Comparison of ENCODE assay signal across 8 cellular contexts in the genomic region with DNA sequence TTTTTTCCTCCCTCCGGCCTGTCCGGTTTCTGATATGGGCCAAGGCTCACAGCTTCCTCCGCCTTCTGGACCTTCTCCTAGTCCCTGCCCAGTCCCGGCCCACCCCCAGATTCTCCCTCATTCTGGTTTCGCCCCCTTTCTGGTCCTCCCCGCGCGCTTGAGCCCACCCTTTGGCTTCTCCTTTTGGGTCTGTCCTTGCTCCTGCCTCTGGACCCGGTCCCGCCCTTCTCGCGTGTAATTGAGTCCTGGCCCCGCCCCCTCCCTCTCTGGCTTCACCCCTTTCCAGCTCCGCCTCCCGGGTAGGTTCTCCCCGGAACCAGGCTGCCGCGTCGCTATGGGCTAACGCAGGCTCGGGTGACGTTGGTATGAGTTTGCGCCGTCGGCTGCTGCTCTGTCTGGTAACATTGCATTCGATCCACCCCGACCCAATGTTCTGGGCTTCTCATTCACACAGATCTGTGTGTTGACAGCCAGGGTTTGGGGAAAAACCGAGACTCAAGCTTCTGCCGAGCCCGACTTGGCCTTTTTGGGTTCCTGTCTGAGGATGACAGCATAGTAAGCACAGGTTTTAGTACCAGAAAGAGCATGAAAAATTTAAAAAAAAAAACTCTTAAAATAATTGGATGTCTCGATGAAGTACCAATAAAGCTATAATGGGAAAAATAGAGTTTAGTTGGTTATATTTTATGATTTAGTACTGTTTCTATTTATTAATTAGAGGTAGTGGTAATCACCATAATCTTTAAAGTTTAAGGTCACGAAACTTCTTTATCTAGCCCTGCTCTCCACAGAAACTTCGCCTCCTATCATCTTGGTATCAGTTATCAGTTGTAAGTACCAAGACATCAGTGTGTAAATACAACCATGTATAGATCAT. TPM values are rescaled to one million over a fixed set of nuclear protein-coding genes. Genes with fewer than 3 reads are reported as not detected.
DNase-seq lines count a peak whose midpoint lies in the region; ATAC-seq and TF ChIP-seq lines count a peak whose summit lies in the region.

No MANE protein-coding gene starts in this region.

- H3K4me1 Mint-ChIP-seq in T-helper 17 cell, result peaks cover 55% of the 10 kb centered on the region

- H3K36me3 ChIP-seq in rectal smooth muscle tissue (ENCODE audit: control insufficient read depth, insufficient read depth, low read length) (no peaks in the 10 kb centered on the region), aorta (ENCODE audit: control insufficient read depth in 1 of 2, insufficient read depth in 2 of 2, low read length in 1 of 2) (no peaks in the 10 kb centered on the region)

- 1% methylated on average over 33 of the region's 33 CpGs for WGBS in right cardiac atrium
- 1% methylated on average over 33 of the region's 33 CpGs for WGBS in aorta, 2 donors

- H3K27me3 ChIP-seq in right cardiac atrium (ENCODE audit: control insufficient read depth, insufficient read depth), result no peaks in the 10 kb centered on the region
- H3K27me3 ChIP-seq in rectal smooth muscle tissue (ENCODE audit: control insufficient read depth, insufficient read depth, low read length), result no peaks in the 10 kb centered on the region
- H3K27me3 ChIP-seq in aorta (ENCODE audit: control insufficient read depth in 1 of 2, insufficient read depth in 2 of 2, low read length in 1 of 2), result no peaks in the 10 kb centered on the region

- peak overlapping the region; percentile 97 for H3K27ac Mint-ChIP-seq in T-helper 17 cell

- H3K9me3 ChIP-seq in T-helper 17 cell (ENCODE audit: control insufficient read depth, low read length, poor library complexity, severe bottlenecking) (no peaks in the 10 kb centered on the region), right cardiac atrium (ENCODE audit: control insufficient read depth, low read length) (no peaks in the 10 kb centered on the region), aorta (ENCODE audit: control insufficient read depth, low read length) (no peaks in the 10 kb centered on the region)

- H3K4me1 ChIP-seq in right cardiac atrium (ENCODE audit: control insufficient read depth, insufficient read depth, low read length) (peaks cover 6% of the 10 kb centered on the region), rectal smooth muscle tissue (ENCODE audit: control insufficient read depth, insufficient read depth, low read length) (peaks cover 19% of the 10 kb centered on the region), aorta (ENCODE audit: control insufficient read depth in 1 of 2, insufficient read depth in 2 of 2, low read length in 2 of 2) (no peaks in the 10 kb centered on the region)

- no peaks in the 10 kb centered on the region for H3K27me3 Mint-ChIP-seq in T-helper 17 cell

- peak overlapping the region; percentile 80 for H3K9ac ChIP-seq in rectal smooth muscle tissue (ENCODE audit: low read length)

- H3K27ac ChIP-seq in angular gyrus (ENCODE audit: low read depth, low read length) (peak overlapping the region; percentile 98), right cardiac atrium (ENCODE audit: low read length) (peak overlapping the region; percentile 99), rectal smooth muscle tissue (ENCODE audit: low read depth, low read length) (peak overlapping the region; percentile 96), aorta (ENCODE audit: low read depth in 1 of 2, low read length in 2 of 2) (peak overlapping the region; percentile 64 to 93)

- H3K4me3 Mint-ChIP-seq in T-helper 17 cell, result peak overlapping the region; percentile 91

- H3K4me3 ChIP-seq in GM12875 (ENCODE audit: low read depth, low read length) (peak overlapping the region; percentile 51), right cardiac atrium (ENCODE audit: low read length) (peak overlapping the region; percentile 23), rectal smooth muscle tissue (ENCODE audit: low read length) (peak overlapping the region; percentile 82), aorta (ENCODE audit: low read length in 2 of 2) (peak overlapping the region in 1 of 2 donors; percentile 12)

- intact Hi-C loops in right cardiac atrium (cut with DNase I), result no loop called here
- intact Hi-C loops in aorta (cut with DNase I), result loop anchor here in 1 of 2 donors (5.0 kb wide), 1 partner anchor 496 kb away; no protein-coding TSS in a partner anchor

- peaks cover 4% of the 10 kb centered on the region for H3K36me3 Mint-ChIP-seq in T-helper 17 cell (ENCODE audit: low read depth)

- DNase-seq in NCI-H1694 treated with DMSO at 0.1 percent for 48 hours (lab: John Stamatoyannopoulos, UW) (peak; percentile 79), T-helper 17 cell (peak; percentile 95 to 98 (median 98)), right cardiac atrium (peak; percentile 100), aorta (peak; percentile 100)

- ATAC-seq in HG02884 (IDR thresholded peaks at IDR 0.05; ENCODE audit: unreplicated experiment) (peak; percentile 30), T-helper 17 cell (peak; percentile 52), right cardiac atrium (peak; percentile 73 to 74), aorta (ENCODE audit: low FRiP score) (peak; percentile 82)

- TF ChIP-seq CTCF in GM12875 (IDR thresholded peaks at IDR 0.05; ENCODE audit: borderline replicate concordance, insufficient read depth, low read depth, low read length), result no peak

RNA-seq across cellular contexts. Expression of gene EEF2K, which starts 14.8 kb away (rescaled TPM):
- total RNA-seq in T-helper 17 cell, result 10 to 100 TPM; 14.4 to 14.7 TPM
- 10 to 100 TPM; 28.1 to 38.3 (median 31.4) TPM for total RNA-seq in right cardiac atrium
- polyA plus RNA-seq in right cardiac atrium, result 15.0 TPM
- total RNA-seq in aorta, result 10 to 100 TPM; 40.6 to 56.3 TPM
- polyA plus RNA-seq in aorta, result 10 to 100 TPM in 1 of 2 donors, 1 to 10 TPM in 1; 9.3 to 12.1 TPM

RNA-seq across cellular contexts. Expression of gene SDR42E2, which starts 29.0 kb away (rescaled TPM):
- 1 to 10 TPM; 1.5 to 2.3 TPM for total RNA-seq in T-helper 17 cell
- under 1 TPM in 1 of 4 donors, not detected in 3; 0.09 TPM for total RNA-seq in right cardiac atrium
- polyA plus RNA-seq in right cardiac atrium, result not detected
- not detected for total RNA-seq in aorta
- polyA plus RNA-seq in aorta, result under 1 TPM in 1 of 2 donors, not detected in 1; 0.10 TPM

Comparison
In these comparisons a context has a peak if more than half of its experiments do, and no peak if none do; other contexts are left out.
1. ATAC-seq: peak in every context shown above with its lines; median percentile 82 in aorta; 74 in right cardiac atrium; 52 in T-helper 17 cell; 30 in HG02884.